In genomic region chr4:47287735-47288134, GRCh38 we compare ENCODE assay signal across 10 cellular contexts.
DNase-seq lines count a peak whose midpoint lies in the region; ATAC-seq, FAIRE-seq and TF ChIP-seq lines count a peak whose summit lies in the region.
"Had no signal": no experiment of that assay in that cellular context is flagged by ENCODE, and none has a peak within 500 bp of the region (broad histone marks: within the 10 kb centered on the region; RNA-seq: fewer than 3 reads in every experiment).

No MANE protein-coding gene starts in this region.

- H3K4me1 ChIP-seq in astrocyte (ENCODE audit: insufficient read depth, low read length) (peaks cover 4% of the 10 kb centered on the region), Karpas-422 (ENCODE audit: low read length) (no peaks in the 10 kb centered on the region)

- H3K4me1 Mint-ChIP-seq in astrocyte (ENCODE audit: low read depth, unreplicated experiment) = no peaks in the 10 kb centered on the region
- H3K4me1 Mint-ChIP-seq: naive thymus-derived CD4-positive, alpha-beta T cell had no signal

- ATAC-seq in HG03280 (IDR thresholded peaks at IDR 0.05; ENCODE audit: unreplicated experiment) = peak; percentile 81
- ATAC-seq: naive thymus-derived CD4-positive, alpha-beta T cell had no signal

- H3K4me3 ChIP-seq in astrocyte (ENCODE audit: insufficient read depth, low read depth, low read length) (no peak overlapping the region), Karpas-422 (ENCODE audit: low read length) (no peak overlapping the region)

- H3K36me3 Mint-ChIP-seq in astrocyte (ENCODE audit: low read depth, unreplicated experiment) = no peaks in the 10 kb centered on the region
- H3K36me3 Mint-ChIP-seq: naive thymus-derived CD4-positive, alpha-beta T cell had no signal

- no peaks in the 10 kb centered on the region for H3K36me3 ChIP-seq in astrocyte (ENCODE audit: insufficient read depth, low read length)
- H3K36me3 ChIP-seq in Karpas-422 (ENCODE audit: insufficient read depth, low read length) = no peaks in the 10 kb centered on the region

- H3K9me3 ChIP-seq in astrocyte (ENCODE audit: insufficient read depth, low read depth, low read length) (no peaks in the 10 kb centered on the region), Karpas-422 (ENCODE audit: low read length) (no peaks in the 10 kb centered on the region)

- H3K4me3 Mint-ChIP-seq in astrocyte (ENCODE audit: unreplicated experiment) = no peak overlapping the region
- H3K4me3 Mint-ChIP-seq: naive thymus-derived CD4-positive, alpha-beta T cell had no signal

- H2AFZ ChIP-seq in astrocyte (ENCODE audit: low read depth, low read length) (no peak overlapping the region), Karpas-422 (ENCODE audit: low read length) (no peak overlapping the region)

- no peak overlapping the region for H3K27ac ChIP-seq in astrocyte (ENCODE audit: low read depth, low read length)
- no peak overlapping the region for H3K27ac ChIP-seq in Karpas-422 (ENCODE audit: low read length)
- H3K27ac ChIP-seq: 22Rv1 had no signal

- FAIRE-seq in astrocyte (lab: Jason Lieb, UNC) (no peak), urothelium cell line (lab: Jason Lieb, UNC) (no peak)

- peak; percentile 50 for DNase-seq in DMS53 (lab: John Stamatoyannopoulos, UW)
- DNase-seq in DMS53 treated with DMSO at 0.1 percent for 48 hours (lab: John Stamatoyannopoulos, UW; ENCODE audit: unreplicated experiment) = no peak
- DNase-seq in astrocyte (ENCODE audit: low read depth) = peak; percentile 88
- peak; percentile 51 for DNase-seq in urothelium cell line (ENCODE audit: low spot score)
- no peak for DNase-seq in Karpas-422
- no peak for DNase-seq in effector CD8-positive, alpha-beta T cell (lab: John Stamatoyannopoulos, UW)
- DNase-seq in activated CD4-positive, alpha-beta T cell treated with anti-CD3 and anti-CD28 coated beads for 48 hours = no peak
- DNase-seq: naive thymus-derived CD4-positive, alpha-beta T cell had no signal

- no peaks in the 10 kb centered on the region for H3K27me3 ChIP-seq in astrocyte (ENCODE audit: insufficient read depth, low read length)
- H3K27me3 ChIP-seq in Karpas-422 (ENCODE audit: low read length) = no peaks in the 10 kb centered on the region

- H4K20me1 ChIP-seq in astrocyte (ENCODE audit: insufficient read depth, low read length) (no peaks in the 10 kb centered on the region), Karpas-422 (ENCODE audit: insufficient read depth, low read depth, low read length) (no peaks in the 10 kb centered on the region)

- H3K9me3 Mint-ChIP-seq in astrocyte (ENCODE audit: unreplicated experiment) = peaks cover 5% of the 10 kb centered on the region

- H3K27ac Mint-ChIP-seq in astrocyte (ENCODE audit: unreplicated experiment) = no peak overlapping the region
- H3K27ac Mint-ChIP-seq: naive thymus-derived CD4-positive, alpha-beta T cell had no signal

- H3K9ac ChIP-seq in astrocyte (ENCODE audit: low read length) = no peak overlapping the region
- no peak overlapping the region for H3K9ac ChIP-seq in Karpas-422 (ENCODE audit: low read length)

- H3K27me3 Mint-ChIP-seq in astrocyte (ENCODE audit: low read depth, unreplicated experiment) = no peaks in the 10 kb centered on the region

- TF ChIP-seq CTCF in astrocyte (IDR thresholded peaks at IDR 0.05; ENCODE audit: insufficient read depth, low read depth, low read length) = no peak

- H3K4me2 ChIP-seq in astrocyte (ENCODE audit: low read length) = no peak overlapping the region
- no peak overlapping the region for H3K4me2 ChIP-seq in Karpas-422 (ENCODE audit: low read depth, low read length, poor library complexity, severe bottlenecking)

- H3K9me2 ChIP-seq in Karpas-422 (replicated peaks; ENCODE audit: insufficient read depth, low read length) = no peaks in the 10 kb centered on the region

- H3K79me2 ChIP-seq in astrocyte (ENCODE audit: insufficient read depth, low read length) = no peaks in the 10 kb centered on the region
- no peaks in the 10 kb centered on the region for H3K79me2 ChIP-seq in Karpas-422 (ENCODE audit: low read length)

Comparison
In these comparisons a context has a peak if more than half of its experiments do, and no peak if none do; other contexts are left out.
1. DNase-seq: peak in DMS53 (single experiment), astrocyte (single experiment) and urothelium cell line (single experiment); none in DMS53 treated with DMSO at 0.1 percent for 48 hours (single experiment), Karpas-422 (single experiment), effector CD8-positive, alpha-beta T cell (single experiment) and activated CD4-positive, alpha-beta T cell treated with anti-CD3 and anti-CD28 coated beads for 48 hours (single experiment).